1 cellular context compared by ENCODE assay signal in genomic region chr1:12594966-12595838, GRCh38.
TF ChIP-seq lines count a peak whose summit lies in the region.

No MANE protein-coding gene starts in this region.

TF ChIP-seq in H1, 55 proteins besides CTCF, POLR2A, EP300 and RAD21 (continued from another document):
- TF ChIP-seq, protein P1, sequence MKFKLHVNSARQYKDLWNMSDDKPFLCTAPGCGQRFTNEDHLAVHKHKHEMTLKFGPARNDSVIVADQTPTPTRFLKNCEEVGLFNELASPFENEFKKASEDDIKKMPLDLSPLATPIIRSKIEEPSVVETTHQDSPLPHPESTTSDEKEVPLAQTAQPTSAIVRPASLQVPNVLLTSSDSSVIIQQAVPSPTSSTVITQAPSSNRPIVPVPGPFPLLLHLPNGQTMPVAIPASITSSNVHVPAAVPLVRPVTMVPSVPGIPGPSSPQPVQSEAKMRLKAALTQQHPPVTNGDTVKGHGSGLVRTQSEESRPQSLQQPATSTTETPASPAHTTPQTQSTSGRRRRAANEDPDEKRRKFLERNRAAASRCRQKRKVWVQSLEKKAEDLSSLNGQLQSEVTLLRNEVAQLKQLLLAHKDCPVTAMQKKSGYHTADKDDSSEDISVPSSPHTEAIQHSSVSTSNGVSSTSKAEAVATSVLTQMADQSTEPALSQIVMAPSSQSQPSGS (IDR thresholded peaks at IDR 0.05; ENCODE audit: low read length) = no peak
- TF ChIP-seq CBX8 (IDR thresholded peaks at IDR 0.05; ENCODE audit: borderline replicate concordance, low read depth, low read length) (no peak), SIN3A (conservative IDR thresholded peaks at IDR 0.05 in 1 of 2, IDR thresholded peaks at IDR 0.05 in 1 of 2; ENCODE audit: low read depth in 1 of 2, low read length in 2 of 2) (peak in 1 of 2 experiments; percentile 26; a peak in 1 of 4 replicates), PHF8 (conservative IDR thresholded peaks at IDR 0.05; ENCODE audit: low read depth, low read length) (0 out of 2 replicates have a peak, but pooled peaks have one; percentile 33), RBBP5 (IDR thresholded peaks at IDR 0.05; ENCODE audit: borderline replicate concordance, low read depth, low read length) (0 out of 2 replicates have a peak, but pooled peaks have one; percentile 43), SIX5 (IDR thresholded peaks at IDR 0.05; ENCODE audit: low read depth, low read length) (no peak), EGR1 (IDR thresholded peaks at IDR 0.05; ENCODE audit: borderline replicate concordance, low read depth, low read length) (peak; percentile 51; the same call in 1 of the 2 replicates)
